ENCODE assay signal across 1 cellular context in genomic region chr1:27099154-27099903, GRCh38.
TF ChIP-seq lines count a peak whose summit lies in the region.

No MANE protein-coding gene starts in this region.

TF ChIP-seq in HEK293, 187 proteins besides CTCF, POLR2A, EP300 and RAD21 (continued from another document and continues in another):
- TF ChIP-seq ZNF26 (tag by site-specific recombination; IDR thresholded peaks at IDR 0.05) (no peak), ZNF76 (tag by site-specific recombination; IDR thresholded peaks at IDR 0.05; ENCODE audit: borderline replicate concordance, low read depth) (no peak), YY1 (tag by site-specific recombination; IDR thresholded peaks at IDR 0.05) (no peak), ZNF785 (tag by site-specific recombination; IDR thresholded peaks at IDR 0.05) (no peak), ZNF544 (tag by site-specific recombination; IDR thresholded peaks at IDR 0.05) (no peak), ZNF449 (tag by site-specific recombination; IDR thresholded peaks at IDR 0.05) (no peak), ZNF214 (tag by site-specific recombination; IDR thresholded peaks at IDR 0.05; ENCODE audit: borderline replicate concordance) (no peak), ZNF658 (tag by site-specific recombination; IDR thresholded peaks at IDR 0.05) (no peak), EGR2 (tag by site-specific recombination; IDR thresholded peaks at IDR 0.05; ENCODE audit: low read depth) (peak; percentile 45), TRIM28 (IDR thresholded peaks at IDR 0.05; ENCODE audit: borderline replicate concordance, low read length) (no peak), ZNF704 (tag by site-specific recombination; IDR thresholded peaks at IDR 0.05) (no peak), ZFP69B (tag by site-specific recombination; IDR thresholded peaks at IDR 0.05) (peak; percentile 91), SETDB1 (IDR thresholded peaks at IDR 0.05; ENCODE audit: insufficient read length, low read length) (no peak), GLI2 (tag by site-specific recombination; IDR thresholded peaks at IDR 0.05; ENCODE audit: borderline replicate concordance, low read depth) (no peak), ZNF692 (tag by site-specific recombination; IDR thresholded peaks at IDR 0.05) (peak; percentile 94), SCRT2 (tag by site-specific recombination; IDR thresholded peaks at IDR 0.05) (peak; percentile 99), PRDM1 (tag by site-specific recombination; IDR thresholded peaks at IDR 0.05) (no peak), ZBTB10 (tag by site-specific recombination; IDR thresholded peaks at IDR 0.05) (peak; percentile 62; the same call in 1 of the 2 replicates), ZNF580 (tag by site-specific recombination; IDR thresholded peaks at IDR 0.05) (no peak), SP2 (tag by site-specific recombination; IDR thresholded peaks at IDR 0.05) (no peak), ZSCAN5A (tag by site-specific recombination; IDR thresholded peaks at IDR 0.05) (no peak), ZNF146 (tag by site-specific recombination; IDR thresholded peaks at IDR 0.05) (no peak), ZBTB8A (tag by site-specific recombination; IDR thresholded peaks at IDR 0.05) (peak; percentile 47; the same call in 1 of the 2 replicates), ZSCAN18 (tag by site-specific recombination; IDR thresholded peaks at IDR 0.05) (no peak), PATZ1 (tag by site-specific recombination; IDR thresholded peaks at IDR 0.05) (peak; percentile 68; the same call in 1 of the 2 replicates), PRDM10 (tag by site-specific recombination; IDR thresholded peaks at IDR 0.05) (peak; percentile 94), ZNF362 (tag by site-specific recombination; IDR thresholded peaks at IDR 0.05) (no peak), PBX3 (CRISPR knock-in tag; IDR thresholded peaks at IDR 0.05) (no peak), INSM2 (tag by site-specific recombination; IDR thresholded peaks at IDR 0.05) (no peak), ZXDB (tag by site-specific recombination; IDR thresholded peaks at IDR 0.05) (peak; percentile 49), ZBTB48 (tag by site-specific recombination; IDR thresholded peaks at IDR 0.05) (peak; percentile 53), ZNF830 (tag by site-specific recombination; IDR thresholded peaks at IDR 0.05; ENCODE audit: low read depth) (no peak)
